ENCODE assay signal across 10 cellular contexts in the genomic region with DNA sequence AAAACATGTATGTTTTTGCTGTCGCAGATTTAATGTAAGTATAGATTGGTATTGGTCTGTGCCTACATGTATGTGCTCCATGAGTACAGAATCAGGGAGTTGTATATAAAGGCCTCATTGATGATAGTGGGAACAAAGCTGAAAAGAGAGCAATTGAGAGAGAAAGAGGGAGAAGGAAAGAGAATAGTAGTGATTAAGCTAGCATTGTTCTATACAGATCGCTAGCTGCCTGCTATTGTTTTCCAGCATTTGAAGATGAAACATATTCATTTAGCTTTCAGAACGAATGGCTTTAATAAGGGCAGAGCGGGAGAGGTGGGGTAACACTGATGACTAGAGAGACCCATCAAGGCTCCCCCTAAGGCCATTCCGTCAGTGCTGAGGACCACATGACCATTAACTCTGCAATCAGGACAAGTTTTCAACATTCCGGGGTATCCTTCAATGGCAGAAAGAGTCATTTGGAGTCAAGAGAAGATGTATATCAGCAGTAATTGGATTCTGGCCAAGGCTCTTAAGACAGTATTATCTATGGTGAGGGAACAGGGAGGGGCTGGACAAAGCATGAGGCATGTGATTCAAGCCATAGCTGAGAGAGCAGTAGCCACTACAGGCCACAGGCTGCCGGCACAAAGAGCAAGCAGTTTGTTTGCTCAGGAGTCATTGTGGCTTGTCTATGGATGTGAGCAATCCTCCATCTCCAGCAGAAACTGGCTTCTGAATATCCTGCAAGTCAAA.
DNase-seq lines count a peak whose midpoint lies in the region; ATAC-seq and TF ChIP-seq lines count a peak whose summit lies in the region.
"Had no signal": no experiment of that assay in that cellular context is flagged by ENCODE, and none has a peak within 500 bp of the region (broad histone marks: within the 10 kb centered on the region; RNA-seq: fewer than 3 reads in every experiment).

No MANE protein-coding gene starts in this region.

- H3K27ac Mint-ChIP-seq in neural crest cell (ENCODE audit: unreplicated experiment): peak overlapping the region; percentile 2
- H3K27ac Mint-ChIP-seq: activated CD8-positive, alpha-beta memory T cell treated with anti-CD3 and anti-CD28 coated beads, Interleukin-2, amount 10 ng/mL, durations not matched to agents 7 days and 5 days had no signal

- no peaks in the 10 kb centered on the region for H3K27me3 Mint-ChIP-seq in neural crest cell (ENCODE audit: low read depth)
- H3K27me3 Mint-ChIP-seq: activated CD8-positive, alpha-beta memory T cell treated with anti-CD3 and anti-CD28 coated beads, Interleukin-2, amount 10 ng/mL, durations not matched to agents 7 days and 5 days; central memory CD8-positive, alpha-beta T cell had no signal

- TF ChIP-seq CTCF in neural crest cell (conservative IDR thresholded peaks at IDR 0.05): no peak

- H3K9me3 Mint-ChIP-seq in neural crest cell: no peaks in the 10 kb centered on the region
- H3K9me3 Mint-ChIP-seq: central memory CD8-positive, alpha-beta T cell had no signal

- H3K36me3 Mint-ChIP-seq in neural crest cell (ENCODE audit: low read depth): no peaks in the 10 kb centered on the region
- H3K36me3 Mint-ChIP-seq: activated CD8-positive, alpha-beta memory T cell treated with anti-CD3 and anti-CD28 coated beads, Interleukin-2, amount 10 ng/mL, durations not matched to agents 7 days and 5 days had no signal

- peaks cover 36% of the 10 kb centered on the region for H3K4me1 Mint-ChIP-seq in neural crest cell
- H3K4me1 Mint-ChIP-seq: activated CD8-positive, alpha-beta memory T cell treated with anti-CD3 and anti-CD28 coated beads, Interleukin-2, amount 10 ng/mL, durations not matched to agents 7 days and 5 days; central memory CD8-positive, alpha-beta T cell had no signal

- DNase-seq in ELR (ENCODE audit: low read depth) (peak; percentile 47), NCI-H69 (lab: John Stamatoyannopoulos, UW) (peak; percentile 88), neural crest cell (ENCODE audit: low read depth, low spot score) (no peak), NCI-H2107 (lab: John Stamatoyannopoulos, UW) (no peak)
- DNase-seq: activated CD8-positive, alpha-beta memory T cell treated with anti-CD3 and anti-CD28 coated beads, Interleukin-2, amount 10 ng/mL, durations not matched to agents 7 days and 5 days had no signal

- peak overlapping the region; percentile 87 for H3K27ac ChIP-seq in cingulate gyrus (ENCODE audit: low read depth, low read length)

- ATAC-seq in GM19351 (IDR thresholded peaks at IDR 0.05; ENCODE audit: unreplicated experiment) (no peak), HG03139 (IDR thresholded peaks at IDR 0.05; ENCODE audit: unreplicated experiment) (no peak), GM21825 (IDR thresholded peaks at IDR 0.05; ENCODE audit: unreplicated experiment) (no peak)
- ATAC-seq: activated CD8-positive, alpha-beta memory T cell treated with anti-CD3 and anti-CD28 coated beads, Interleukin-2, amount 10 ng/mL, durations not matched to agents 7 days and 5 days had no signal

- H3K4me3 Mint-ChIP-seq in neural crest cell: no peak overlapping the region
- H3K4me3 Mint-ChIP-seq: activated CD8-positive, alpha-beta memory T cell treated with anti-CD3 and anti-CD28 coated beads, Interleukin-2, amount 10 ng/mL, durations not matched to agents 7 days and 5 days; central memory CD8-positive, alpha-beta T cell had no signal

Comparison
In these comparisons a context has a peak if more than half of its experiments do, and no peak if none do; other contexts are left out.
1. DNase-seq: peak in ELR (single experiment) and NCI-H69 (single experiment); none in neural crest cell (single experiment) and NCI-H2107 (single experiment).